In genomic region chr5:56896761-56897160, GRCh38 we compare ENCODE assay signal across 17 cellular contexts.
"Had no signal": no experiment of that assay in that cellular context is flagged by ENCODE, and none has a peak within 500 bp of the region (broad histone marks: within the 10 kb centered on the region; RNA-seq: fewer than 3 reads in every experiment).

No MANE protein-coding gene starts in this region.

- H3K4me1 ChIP-seq: colonic mucosa, sigmoid colon had no signal

- H3K27me3 ChIP-seq: colonic mucosa, heart left ventricle, sigmoid colon had no signal

- H3K27ac Mint-ChIP-seq: natural killer cell had no signal

- H3K36me3 ChIP-seq: colonic mucosa had no signal

- H3K9me3 Mint-ChIP-seq: natural killer cell, neural crest cell had no signal

- ATAC-seq: heart left ventricle, left lobe of liver, natural killer cell had no signal

- H3K4me1 Mint-ChIP-seq: neural crest cell had no signal

- DNase-seq: colonic mucosa; dermis blood vessel endothelial cell; erythroblast; heart left ventricle; hippocampal formation; islet precursor cell; mammary epithelial cell; natural killer cell; posterior cingulate gyrus; sigmoid colon; stimulated activated CD4-positive, alpha-beta T cell treated with anti-CD3 and anti-CD28 coated beads, Interleukin-2, amount 100 ng/mL, for 24 hours; stimulated activated CD4-positive, alpha-beta T cell treated with anti-CD3 and anti-CD28 coated beads, Interleukin-4, amount 100 ng/mL, for 4 hours; stimulated activated naive CD4-positive, alpha-beta T cell treated with Interleukin-2 at 50 U/mL for 16 hours; trophoblast cell had no signal

- H3K36me3 Mint-ChIP-seq: natural killer cell had no signal

- H3K27ac ChIP-seq: colonic mucosa, heart left ventricle, sigmoid colon, skin epidermis had no signal

- H3K4me3 Mint-ChIP-seq: natural killer cell, neural crest cell had no signal

- H3K4me3 ChIP-seq: colonic mucosa, heart left ventricle, sigmoid colon, skin epidermis had no signal

- H3K9me3 ChIP-seq: colonic mucosa, sigmoid colon had no signal
